ENCODE assay signal across 1 cellular context in the genomic region with DNA sequence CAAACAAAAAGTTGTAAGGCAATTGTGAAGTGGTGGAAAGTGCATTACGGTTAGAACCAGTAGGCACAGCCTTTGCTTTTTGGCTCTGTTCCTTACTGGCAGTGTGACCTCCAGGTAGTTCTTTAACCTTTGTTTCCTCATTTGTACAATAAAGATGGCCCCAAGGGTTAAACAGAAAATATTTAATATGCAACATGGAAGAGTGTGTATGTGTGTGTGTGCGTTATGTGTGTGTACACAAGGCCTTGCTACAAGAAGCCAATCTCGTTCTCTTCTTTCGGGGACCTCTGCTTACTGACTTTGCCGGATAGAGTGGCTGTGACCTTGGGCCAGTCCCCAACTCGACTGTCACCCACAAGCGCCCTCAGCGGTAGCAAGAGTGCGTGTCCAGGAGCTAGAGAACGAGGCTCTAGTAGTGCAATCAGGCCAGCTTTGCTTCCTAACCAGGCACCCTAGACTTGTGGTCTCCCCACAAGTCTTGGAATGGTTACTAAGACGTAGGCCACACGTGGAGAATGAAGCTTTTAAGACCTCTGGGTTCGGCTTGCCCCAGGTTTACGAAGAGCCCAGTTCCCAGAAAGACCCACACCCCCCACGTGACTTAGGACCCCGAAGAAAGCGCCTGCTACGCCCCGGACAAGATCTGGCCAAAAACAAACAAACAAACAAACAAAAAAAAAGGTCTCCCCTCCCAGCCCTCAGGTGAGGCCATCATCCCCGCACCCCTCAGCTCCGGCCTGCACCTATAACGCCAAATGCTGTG.
TF ChIP-seq lines count a peak whose summit lies in the region.

No MANE protein-coding gene starts in this region.

TF ChIP-seq in K562, 482 proteins besides CTCF, POLR2A, EP300 and RAD21 (continued from another document and continues in another):
- TF ChIP-seq, protein P1, sequence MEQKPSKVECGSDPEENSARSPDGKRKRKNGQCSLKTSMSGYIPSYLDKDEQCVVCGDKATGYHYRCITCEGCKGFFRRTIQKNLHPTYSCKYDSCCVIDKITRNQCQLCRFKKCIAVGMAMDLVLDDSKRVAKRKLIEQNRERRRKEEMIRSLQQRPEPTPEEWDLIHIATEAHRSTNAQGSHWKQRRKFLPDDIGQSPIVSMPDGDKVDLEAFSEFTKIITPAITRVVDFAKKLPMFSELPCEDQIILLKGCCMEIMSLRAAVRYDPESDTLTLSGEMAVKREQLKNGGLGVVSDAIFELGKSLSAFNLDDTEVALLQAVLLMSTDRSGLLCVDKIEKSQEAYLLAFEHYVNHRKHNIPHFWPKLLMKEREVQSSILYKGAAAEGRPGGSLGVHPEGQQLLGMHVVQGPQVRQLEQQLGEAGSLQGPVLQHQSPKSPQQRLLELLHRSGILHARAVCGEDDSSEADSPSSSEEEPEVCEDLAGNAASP (IDR thresholded peaks at IDR 0.05), result no peak
- TF ChIP-seq MAZ (CRISPR knock-in tag; conservative IDR thresholded peaks at IDR 0.05 in 1 of 2, IDR thresholded peaks at IDR 0.05 in 1 of 2) (0 out of 4 replicates have a peak, but pooled peaks of 1 of the 2 experiments have one; percentile 11), POLR2B (IDR thresholded peaks at IDR 0.05; ENCODE audit: low read depth, partially characterized antibody) (no peak), NR2C2 (CRISPR knock-in tag; IDR thresholded peaks at IDR 0.05) (peak; percentile 53), NR2C2 (tag; IDR thresholded peaks at IDR 0.05) (peak; percentile 52), RBM17 (IDR thresholded peaks at IDR 0.05; ENCODE audit: borderline replicate concordance, low read depth, low read length) (no peak), FIP1L1 (IDR thresholded peaks at IDR 0.05; ENCODE audit: low read depth, low read length, poor library complexity, severe bottlenecking) (no peak), SETDB1 (IDR thresholded peaks at IDR 0.05; ENCODE audit: low read length) (no peak), DNMT1 (IDR thresholded peaks at IDR 0.05) (0 out of 2 replicates have a peak, but pooled peaks have one; percentile 48), HDAC1 (IDR thresholded peaks at IDR 0.05) (peak in 1 of 2 experiments; percentile 62; a peak in 3 of 4 replicates), TOE1 (IDR thresholded peaks at IDR 0.05; ENCODE audit: borderline replicate concordance) (peak; percentile 85), TOE1 (CRISPR knock-in tag; IDR thresholded peaks at IDR 0.05; ENCODE audit: borderline replicate concordance, low read depth) (no peak), TEAD1 (CRISPR knock-in tag; IDR thresholded peaks at IDR 0.05) (peak; percentile 18 to 55; a peak in 1 of 4 replicates), DDX20 (tag; IDR thresholded peaks at IDR 0.05; ENCODE audit: low read depth) (no peak), SOX6 (IDR thresholded peaks at IDR 0.05) (no peak), ZBTB17 (CRISPR knock-in tag; IDR thresholded peaks at IDR 0.05) (peak; percentile 27; the same call in 1 of the 2 replicates), ZNF431 (CRISPR knock-in tag; IDR thresholded peaks at IDR 0.05) (peak; percentile 56; the same call in 1 of the 2 replicates), ZBTB7A (IDR thresholded peaks at IDR 0.05; ENCODE audit: borderline replicate concordance, control insufficient read depth, low read depth, low read length) (peak; percentile 28; the same call in 1 of the 2 replicates), MTA1 (IDR thresholded peaks at IDR 0.05; ENCODE audit: borderline replicate concordance) (0 out of 2 replicates have a peak, but pooled peaks have one; percentile 30), MIER1 (IDR thresholded peaks at IDR 0.05; ENCODE audit: low read depth) (peak; percentile 9; the same call in 1 of the 2 replicates), ZNF282 (CRISPR knock-in tag; IDR thresholded peaks at IDR 0.05) (no peak), ATF1 (CRISPR knock-in tag; IDR thresholded peaks at IDR 0.05) (no peak), ATF1 (tag; IDR thresholded peaks at IDR 0.05) (no peak), NR2F6 (CRISPR knock-in tag; IDR thresholded peaks at IDR 0.05) (no peak), RBM39 (optimal IDR thresholded peaks at IDR 0.05; ENCODE audit: low read depth, low read length) (peak; percentile 26), CBX3 (IDR thresholded peaks at IDR 0.05; ENCODE audit: borderline replicate concordance in 1 of 2, low read length in 2 of 2) (peak in 1 of 2 experiments; percentile 68; a peak in 1 of 3 replicates), NFE2 (IDR thresholded peaks at IDR 0.05; ENCODE audit: low read depth) (no peak), ZNF316 (IDR thresholded peaks at IDR 0.05) (no peak), ZNF668 (CRISPR knock-in tag; IDR thresholded peaks at IDR 0.05) (peak; percentile 7; the same call in 1 of the 2 replicates), NR2C1 (IDR thresholded peaks at IDR 0.05) (peak; percentile 77), NR2C1 (tag; IDR thresholded peaks at IDR 0.05) (peak; percentile 76), MAFF (IDR thresholded peaks at IDR 0.05; ENCODE audit: low read length) (no peak), MECOM (CRISPR knock-in tag; IDR thresholded peaks at IDR 0.05) (0 out of 2 replicates have a peak, but pooled peaks have one; percentile 22), ESRRB (CRISPR knock-in tag; IDR thresholded peaks at IDR 0.05; ENCODE audit: borderline replicate concordance) (no peak), CBFA2T2 (conservative IDR thresholded peaks at IDR 0.05) (peak; percentile 42), TAF1 (IDR thresholded peaks at IDR 0.05; ENCODE audit: control insufficient read depth, extremely low read depth, insufficient read depth, low read length, severe bottlenecking) (peak; percentile 76), POLR2AphosphoS5 (IDR thresholded peaks at IDR 0.05; ENCODE audit: control insufficient read depth, insufficient read depth, low read depth, low read length) (peak; percentile 64)
- TF ChIP-seq, protein P2, sequence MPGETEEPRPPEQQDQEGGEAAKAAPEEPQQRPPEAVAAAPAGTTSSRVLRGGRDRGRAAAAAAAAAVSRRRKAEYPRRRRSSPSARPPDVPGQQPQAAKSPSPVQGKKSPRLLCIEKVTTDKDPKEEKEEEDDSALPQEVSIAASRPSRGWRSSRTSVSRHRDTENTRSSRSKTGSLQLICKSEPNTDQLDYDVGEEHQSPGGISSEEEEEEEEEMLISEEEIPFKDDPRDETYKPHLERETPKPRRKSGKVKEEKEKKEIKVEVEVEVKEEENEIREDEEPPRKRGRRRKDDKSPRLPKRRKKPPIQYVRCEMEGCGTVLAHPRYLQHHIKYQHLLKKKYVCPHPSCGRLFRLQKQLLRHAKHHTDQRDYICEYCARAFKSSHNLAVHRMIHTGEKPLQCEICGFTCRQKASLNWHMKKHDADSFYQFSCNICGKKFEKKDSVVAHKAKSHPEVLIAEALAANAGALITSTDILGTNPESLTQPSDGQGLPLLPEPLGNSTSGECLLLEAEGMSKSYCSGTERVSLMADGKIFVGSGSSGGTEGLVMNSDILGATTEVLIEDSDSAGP (CRISPR knock-in tag; IDR thresholded peaks at IDR 0.05), result 0 out of 2 replicates have a peak, but pooled peaks have one; percentile 49
- TF ChIP-seq, protein P3, sequence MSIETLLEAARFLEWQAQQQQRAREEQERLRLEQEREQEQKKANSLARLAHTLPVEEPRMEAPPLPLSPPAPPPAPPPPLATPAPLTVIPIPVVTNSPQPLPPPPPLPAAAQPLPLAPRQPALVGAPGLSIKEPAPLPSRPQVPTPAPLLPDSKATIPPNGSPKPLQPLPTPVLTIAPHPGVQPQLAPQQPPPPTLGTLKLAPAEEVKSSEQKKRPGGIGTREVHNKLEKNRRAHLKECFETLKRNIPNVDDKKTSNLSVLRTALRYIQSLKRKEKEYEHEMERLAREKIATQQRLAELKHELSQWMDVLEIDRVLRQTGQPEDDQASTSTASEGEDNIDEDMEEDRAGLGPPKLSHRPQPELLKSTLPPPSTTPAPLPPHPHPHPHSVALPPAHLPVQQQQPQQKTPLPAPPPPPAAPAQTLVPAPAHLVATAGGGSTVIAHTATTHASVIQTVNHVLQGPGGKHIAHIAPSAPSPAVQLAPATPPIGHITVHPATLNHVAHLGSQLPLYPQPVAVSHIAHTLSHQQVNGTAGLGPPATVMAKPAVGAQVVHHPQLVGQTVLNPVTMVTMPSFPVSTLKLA (conservative IDR thresholded peaks at IDR 0.05), result peak in 1 of 2 experiments; percentile 83
- TF ChIP-seq, protein P4, sequence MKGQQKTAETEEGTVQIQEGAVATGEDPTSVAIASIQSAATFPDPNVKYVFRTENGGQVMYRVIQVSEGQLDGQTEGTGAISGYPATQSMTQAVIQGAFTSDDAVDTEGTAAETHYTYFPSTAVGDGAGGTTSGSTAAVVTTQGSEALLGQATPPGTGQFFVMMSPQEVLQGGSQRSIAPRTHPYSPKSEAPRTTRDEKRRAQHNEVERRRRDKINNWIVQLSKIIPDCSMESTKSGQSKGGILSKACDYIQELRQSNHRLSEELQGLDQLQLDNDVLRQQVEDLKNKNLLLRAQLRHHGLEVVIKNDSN (CRISPR knock-in tag; IDR thresholded peaks at IDR 0.05), result peak; percentile 93
- TF ChIP-seq, protein P5, sequence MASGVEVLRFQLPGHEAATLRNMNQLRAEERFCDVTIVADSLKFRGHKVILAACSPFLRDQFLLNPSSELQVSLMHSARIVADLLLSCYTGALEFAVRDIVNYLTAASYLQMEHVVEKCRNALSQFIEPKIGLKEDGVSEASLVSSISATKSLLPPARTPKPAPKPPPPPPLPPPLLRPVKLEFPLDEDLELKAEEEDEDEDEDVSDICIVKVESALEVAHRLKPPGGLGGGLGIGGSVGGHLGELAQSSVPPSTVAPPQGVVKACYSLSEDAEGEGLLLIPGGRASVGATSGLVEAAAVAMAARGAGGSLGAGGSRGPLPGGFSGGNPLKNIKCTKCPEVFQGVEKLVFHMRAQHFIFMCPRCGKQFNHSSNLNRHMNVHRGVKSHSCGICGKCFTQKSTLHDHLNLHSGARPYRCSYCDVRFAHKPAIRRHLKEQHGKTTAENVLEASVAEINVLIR (CRISPR knock-in tag; IDR thresholded peaks at IDR 0.05), result no peak
- TF ChIP-seq, protein P6, sequence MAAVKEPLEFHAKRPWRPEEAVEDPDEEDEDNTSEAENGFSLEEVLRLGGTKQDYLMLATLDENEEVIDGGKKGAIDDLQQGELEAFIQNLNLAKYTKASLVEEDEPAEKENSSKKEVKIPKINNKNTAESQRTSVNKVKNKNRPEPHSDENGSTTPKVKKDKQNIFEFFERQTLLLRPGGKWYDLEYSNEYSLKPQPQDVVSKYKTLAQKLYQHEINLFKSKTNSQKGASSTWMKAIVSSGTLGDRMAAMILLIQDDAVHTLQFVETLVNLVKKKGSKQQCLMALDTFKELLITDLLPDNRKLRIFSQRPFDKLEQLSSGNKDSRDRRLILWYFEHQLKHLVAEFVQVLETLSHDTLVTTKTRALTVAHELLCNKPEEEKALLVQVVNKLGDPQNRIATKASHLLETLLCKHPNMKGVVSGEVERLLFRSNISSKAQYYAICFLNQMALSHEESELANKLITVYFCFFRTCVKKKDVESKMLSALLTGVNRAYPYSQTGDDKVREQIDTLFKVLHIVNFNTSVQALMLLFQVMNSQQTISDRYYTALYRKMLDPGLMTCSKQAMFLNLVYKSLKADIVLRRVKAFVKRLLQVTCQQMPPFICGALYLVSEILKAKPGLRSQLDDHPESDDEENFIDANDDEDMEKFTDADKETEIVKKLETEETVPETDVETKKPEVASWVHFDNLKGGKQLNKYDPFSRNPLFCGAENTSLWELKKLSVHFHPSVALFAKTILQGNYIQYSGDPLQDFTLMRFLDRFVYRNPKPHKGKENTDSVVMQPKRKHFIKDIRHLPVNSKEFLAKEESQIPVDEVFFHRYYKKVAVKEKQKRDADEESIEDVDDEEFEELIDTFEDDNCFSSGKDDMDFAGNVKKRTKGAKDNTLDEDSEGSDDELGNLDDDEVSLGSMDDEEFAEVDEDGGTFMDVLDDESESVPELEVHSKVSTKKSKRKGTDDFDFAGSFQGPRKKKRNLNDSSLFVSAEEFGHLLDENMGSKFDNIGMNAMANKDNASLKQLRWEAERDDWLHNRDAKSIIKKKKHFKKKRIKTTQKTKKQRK (IDR thresholded peaks at IDR 0.05; ENCODE audit: borderline replicate concordance, low read depth, low read length), result no peak
- TF ChIP-seq, protein P7, sequence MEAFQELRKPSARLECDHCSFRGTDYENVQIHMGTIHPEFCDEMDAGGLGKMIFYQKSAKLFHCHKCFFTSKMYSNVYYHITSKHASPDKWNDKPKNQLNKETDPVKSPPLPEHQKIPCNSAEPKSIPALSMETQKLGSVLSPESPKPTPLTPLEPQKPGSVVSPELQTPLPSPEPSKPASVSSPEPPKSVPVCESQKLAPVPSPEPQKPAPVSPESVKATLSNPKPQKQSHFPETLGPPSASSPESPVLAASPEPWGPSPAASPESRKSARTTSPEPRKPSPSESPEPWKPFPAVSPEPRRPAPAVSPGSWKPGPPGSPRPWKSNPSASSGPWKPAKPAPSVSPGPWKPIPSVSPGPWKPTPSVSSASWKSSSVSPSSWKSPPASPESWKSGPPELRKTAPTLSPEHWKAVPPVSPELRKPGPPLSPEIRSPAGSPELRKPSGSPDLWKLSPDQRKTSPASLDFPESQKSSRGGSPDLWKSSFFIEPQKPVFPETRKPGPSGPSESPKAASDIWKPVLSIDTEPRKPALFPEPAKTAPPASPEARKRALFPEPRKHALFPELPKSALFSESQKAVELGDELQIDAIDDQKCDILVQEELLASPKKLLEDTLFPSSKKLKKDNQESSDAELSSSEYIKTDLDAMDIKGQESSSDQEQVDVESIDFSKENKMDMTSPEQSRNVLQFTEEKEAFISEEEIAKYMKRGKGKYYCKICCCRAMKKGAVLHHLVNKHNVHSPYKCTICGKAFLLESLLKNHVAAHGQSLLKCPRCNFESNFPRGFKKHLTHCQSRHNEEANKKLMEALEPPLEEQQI (IDR thresholded peaks at IDR 0.05), result no peak
- TF ChIP-seq, protein P8, sequence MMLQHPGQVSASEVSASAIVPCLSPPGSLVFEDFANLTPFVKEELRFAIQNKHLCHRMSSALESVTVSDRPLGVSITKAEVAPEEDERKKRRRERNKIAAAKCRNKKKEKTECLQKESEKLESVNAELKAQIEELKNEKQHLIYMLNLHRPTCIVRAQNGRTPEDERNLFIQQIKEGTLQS (IDR thresholded peaks at IDR 0.05), result no peak
- TF ChIP-seq, protein P8 (CRISPR knock-in tag; conservative IDR thresholded peaks at IDR 0.05), result no peak
- TF ChIP-seq, protein P9, sequence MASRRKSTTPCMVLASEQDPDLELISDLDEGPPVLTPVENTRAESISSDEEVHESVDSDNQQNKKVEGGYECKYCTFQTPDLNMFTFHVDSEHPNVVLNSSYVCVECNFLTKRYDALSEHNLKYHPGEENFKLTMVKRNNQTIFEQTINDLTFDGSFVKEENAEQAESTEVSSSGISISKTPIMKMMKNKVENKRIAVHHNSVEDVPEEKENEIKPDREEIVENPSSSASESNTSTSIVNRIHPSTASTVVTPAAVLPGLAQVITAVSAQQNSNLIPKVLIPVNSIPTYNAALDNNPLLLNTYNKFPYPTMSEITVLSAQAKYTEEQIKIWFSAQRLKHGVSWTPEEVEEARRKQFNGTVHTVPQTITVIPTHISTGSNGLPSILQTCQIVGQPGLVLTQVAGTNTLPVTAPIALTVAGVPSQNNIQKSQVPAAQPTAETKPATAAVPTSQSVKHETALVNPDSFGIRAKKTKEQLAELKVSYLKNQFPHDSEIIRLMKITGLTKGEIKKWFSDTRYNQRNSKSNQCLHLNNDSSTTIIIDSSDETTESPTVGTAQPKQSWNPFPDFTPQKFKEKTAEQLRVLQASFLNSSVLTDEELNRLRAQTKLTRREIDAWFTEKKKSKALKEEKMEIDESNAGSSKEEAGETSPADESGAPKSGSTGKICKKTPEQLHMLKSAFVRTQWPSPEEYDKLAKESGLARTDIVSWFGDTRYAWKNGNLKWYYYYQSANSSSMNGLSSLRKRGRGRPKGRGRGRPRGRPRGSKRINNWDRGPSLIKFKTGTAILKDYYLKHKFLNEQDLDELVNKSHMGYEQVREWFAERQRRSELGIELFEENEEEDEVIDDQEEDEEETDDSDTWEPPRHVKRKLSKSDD (conservative IDR thresholded peaks at IDR 0.05; ENCODE audit: low read length), result 0 out of 2 replicates have a peak, but pooled peaks have one; percentile 28
